Comparison of ENCODE assay signal across 1 cellular context in the genomic region with DNA sequence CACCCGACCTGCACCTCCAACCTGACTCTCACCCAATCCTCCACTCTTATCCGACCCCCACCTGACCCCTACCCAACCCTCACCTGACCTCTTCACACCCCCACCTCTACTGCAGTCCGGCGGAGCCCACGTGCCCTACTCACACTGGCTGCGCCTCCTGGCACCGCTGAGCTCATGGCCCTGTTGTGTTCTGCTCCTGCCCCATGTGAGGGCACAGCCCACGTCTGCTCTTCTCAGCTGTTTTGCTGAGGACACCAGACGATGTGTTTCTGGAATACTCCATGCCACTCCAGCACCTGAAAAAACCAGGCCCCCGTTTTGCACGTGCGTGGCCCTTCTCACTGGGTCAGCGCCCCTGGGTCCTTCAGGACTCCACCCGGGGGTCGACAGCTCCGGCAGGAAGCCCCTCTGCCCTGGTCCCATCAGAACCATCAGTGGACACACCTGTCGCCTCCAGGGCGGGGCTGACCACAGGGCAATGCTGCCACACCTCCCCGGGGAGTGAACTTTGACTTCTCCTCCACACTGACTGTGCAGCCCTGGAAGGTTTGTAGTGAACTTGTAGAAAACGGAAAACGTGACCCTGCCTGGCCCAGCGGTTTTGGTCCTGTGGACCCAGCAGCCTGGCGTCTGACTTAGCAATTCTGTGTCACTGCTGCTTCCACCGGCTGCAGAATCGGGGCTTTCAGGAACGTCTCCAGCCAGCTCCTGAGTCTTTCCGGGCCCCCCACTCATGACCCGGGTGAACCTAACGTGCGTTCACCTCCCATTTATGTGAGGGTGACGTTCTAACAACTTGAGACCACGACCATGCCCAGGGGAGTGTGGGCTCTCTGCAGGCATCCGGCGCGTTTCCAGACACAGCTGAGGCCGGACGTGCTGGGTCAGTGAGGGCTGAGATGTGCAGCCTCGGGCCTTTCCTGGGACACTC.
TF ChIP-seq lines count a peak whose summit lies in the region.

No MANE protein-coding gene starts in this region.

TF ChIP-seq in IMR-90, 13 proteins besides CTCF, POLR2A, EP300 and RAD21:
- TF ChIP-seq RFX5 (IDR thresholded peaks at IDR 0.05; ENCODE audit: low read depth, low read length) (no peak), MXI1 (IDR thresholded peaks at IDR 0.05; ENCODE audit: borderline replicate concordance, low read depth, low read length) (no peak), MAZ (IDR thresholded peaks at IDR 0.05; ENCODE audit: borderline replicate concordance, low read depth, low read length) (no peak), MAFK (IDR thresholded peaks at IDR 0.05; ENCODE audit: low read depth, low read length) (no peak), RCOR1 (IDR thresholded peaks at IDR 0.05; ENCODE audit: insufficient replicate concordance, low read length) (no peak), CEBPB (IDR thresholded peaks at IDR 0.05; ENCODE audit: low read depth, low read length) (no peak), CHD1 (IDR thresholded peaks at IDR 0.05; ENCODE audit: low read depth, low read length) (no peak), SMC3 (IDR thresholded peaks at IDR 0.05; ENCODE audit: low read depth, low read length) (no peak), BHLHE40 (IDR thresholded peaks at IDR 0.05; ENCODE audit: low read depth, low read length) (no peak), NFE2L2 (IDR thresholded peaks at IDR 0.05; ENCODE audit: low read depth, low read length) (no peak), FOS (IDR thresholded peaks at IDR 0.05; ENCODE audit: low read depth, low read length) (no peak)
- TF ChIP-seq, protein P1, sequence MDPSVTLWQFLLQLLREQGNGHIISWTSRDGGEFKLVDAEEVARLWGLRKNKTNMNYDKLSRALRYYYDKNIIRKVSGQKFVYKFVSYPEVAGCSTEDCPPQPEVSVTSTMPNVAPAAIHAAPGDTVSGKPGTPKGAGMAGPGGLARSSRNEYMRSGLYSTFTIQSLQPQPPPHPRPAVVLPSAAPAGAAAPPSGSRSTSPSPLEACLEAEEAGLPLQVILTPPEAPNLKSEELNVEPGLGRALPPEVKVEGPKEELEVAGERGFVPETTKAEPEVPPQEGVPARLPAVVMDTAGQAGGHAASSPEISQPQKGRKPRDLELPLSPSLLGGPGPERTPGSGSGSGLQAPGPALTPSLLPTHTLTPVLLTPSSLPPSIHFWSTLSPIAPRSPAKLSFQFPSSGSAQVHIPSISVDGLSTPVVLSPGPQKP (IDR thresholded peaks at IDR 0.05; ENCODE audit: borderline replicate concordance, low read depth, low read length): no peak
- TF ChIP-seq, protein P2, sequence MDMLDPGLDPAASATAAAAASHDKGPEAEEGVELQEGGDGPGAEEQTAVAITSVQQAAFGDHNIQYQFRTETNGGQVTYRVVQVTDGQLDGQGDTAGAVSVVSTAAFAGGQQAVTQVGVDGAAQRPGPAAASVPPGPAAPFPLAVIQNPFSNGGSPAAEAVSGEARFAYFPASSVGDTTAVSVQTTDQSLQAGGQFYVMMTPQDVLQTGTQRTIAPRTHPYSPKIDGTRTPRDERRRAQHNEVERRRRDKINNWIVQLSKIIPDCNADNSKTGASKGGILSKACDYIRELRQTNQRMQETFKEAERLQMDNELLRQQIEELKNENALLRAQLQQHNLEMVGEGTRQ (IDR thresholded peaks at IDR 0.05; ENCODE audit: low read depth, low read length): no peak
